Comparison of ENCODE assay signal across 9 cellular contexts in genomic region chr2:156476516-156477206, GRCh38. TPM values are rescaled to one million over a fixed set of nuclear protein-coding genes. Genes with fewer than 3 reads are reported as not detected.
DNase-seq lines count a peak whose midpoint lies in the region; ATAC-seq and TF ChIP-seq lines count a peak whose summit lies in the region.
"Had no signal": no experiment of that assay in that cellular context is flagged by ENCODE, and none has a peak within 500 bp of the region (broad histone marks: within the 10 kb centered on the region; RNA-seq: fewer than 3 reads in every experiment).

No MANE protein-coding gene starts in this region.

- H3K4me3 ChIP-seq in upper lobe of left lung = no peak overlapping the region
- H3K4me3 ChIP-seq: cardiac muscle cell had no signal

- TF ChIP-seq CTCF in upper lobe of left lung (IDR thresholded peaks at IDR 0.05) = no peak

- no peak for TF ChIP-seq POLR2A in upper lobe of left lung (IDR thresholded peaks at IDR 0.05)

- H3K4me1 Mint-ChIP-seq in dendritic cell treated with granulocyte-macrophage colony-stimulating factor and Interleukin-4, amounts not matched to agents 40 ng/mL and 50 ng/mL, for 4 days (ENCODE audit: low read depth) = peaks cover 13% of the 10 kb centered on the region

- WGBS in upper lobe of left lung, 2 donors = 58 to 65% methylated on average over 4 of the region's 4 CpGs

- peak overlapping the region; percentile 20 for H3K27ac Mint-ChIP-seq in dendritic cell treated with granulocyte-macrophage colony-stimulating factor and Interleukin-4, amounts not matched to agents 40 ng/mL and 50 ng/mL, for 4 days

- H3K36me3 ChIP-seq in upper lobe of left lung = no peaks in the 10 kb centered on the region
- H3K36me3 ChIP-seq: cardiac muscle cell had no signal

- H3K9me3 ChIP-seq in upper lobe of left lung = no peaks in the 10 kb centered on the region

- no peaks in the 10 kb centered on the region for H3K27me3 Mint-ChIP-seq in dendritic cell treated with granulocyte-macrophage colony-stimulating factor and Interleukin-4, amounts not matched to agents 40 ng/mL and 50 ng/mL, for 4 days

- H3K9me3 Mint-ChIP-seq in dendritic cell treated with granulocyte-macrophage colony-stimulating factor and Interleukin-4, amounts not matched to agents 40 ng/mL and 50 ng/mL, for 4 days = no peaks in the 10 kb centered on the region

- DNase-seq in EH (ENCODE audit: low read depth) (peak; percentile 84), HT1080 (ENCODE audit: low read depth) (peak; percentile 77), upper lobe of left lung (no peak), SKM-1 treated with dmso at 0.1 percent for 144 hours (lab: John Stamatoyannopoulos, UW; ENCODE audit: unreplicated experiment) (no peak), SIG-M5 treated with dmso at 0.1 percent for 504 hours (lab: John Stamatoyannopoulos, UW; ENCODE audit: unreplicated experiment) (no peak)
- DNase-seq in activated CD8-positive, alpha-beta memory T cell treated with anti-CD3 and anti-CD28 coated beads, Interleukin-2, amount 50 U/mL, for 4 hours = no peak

- H3K36me3 Mint-ChIP-seq in dendritic cell treated with granulocyte-macrophage colony-stimulating factor and Interleukin-4, amounts not matched to agents 40 ng/mL and 50 ng/mL, for 4 days (ENCODE audit: low read depth) = peaks cover 22% of the 10 kb centered on the region

- H3K27ac ChIP-seq in upper lobe of left lung = peak overlapping the region in 3 of 4 donors; percentile 5 to 51 (median 23)
- H3K27ac ChIP-seq: cardiac muscle cell had no signal

- H3K4me1 ChIP-seq in upper lobe of left lung = peaks cover 0 to 14% (median 5%) of the 10 kb centered on the region in 4 donors

- ATAC-seq in GM21528 (IDR thresholded peaks at IDR 0.05; ENCODE audit: low FRiP score, unreplicated experiment) (peak; percentile 71), upper lobe of left lung (ENCODE audit: low FRiP score in 2 of 2) (peak in 1 of 2 donors; percentile 58)

- H3K27me3 ChIP-seq in upper lobe of left lung = no peaks in the 10 kb centered on the region
- H3K27me3 ChIP-seq: cardiac muscle cell had no signal

- no peak for TF ChIP-seq EP300 in upper lobe of left lung (IDR thresholded peaks at IDR 0.05)

- intact Hi-C loops in dendritic cell treated with granulocyte-macrophage colony-stimulating factor and Interleukin-4, amounts not matched to agents 40 ng/mL and 50 ng/mL, for 4 days (cut with micrococcal nuclease) = no loop called here

- H3K4me3 Mint-ChIP-seq in dendritic cell treated with granulocyte-macrophage colony-stimulating factor and Interleukin-4, amounts not matched to agents 40 ng/mL and 50 ng/mL, for 4 days = no peak overlapping the region

RNA-seq across cellular contexts. Expression of gene GPD2, which starts 40.5 kb away (rescaled TPM):
- total RNA-seq in HT1080 (2014; rRNA removed; shearing (Covaris generic)) = 52.4 and 57.2 TPM in 2 replicates
- polyA plus RNA-seq in HT1080 (2015; cell fraction: cytosol; rRNA removed) = 18.5 and 28.6 TPM in 2 replicates
- polyA plus RNA-seq in HT1080 (2015; cell fraction: nucleus; rRNA removed) = 44.3 and 48.2 TPM in 2 replicates
- total RNA-seq in upper lobe of left lung = 100 to 1,000 TPM in 1 of 6 donors, 10 to 100 TPM in 5; 37.6 to 142 (median 44.2) TPM

Comparison
In these comparisons a context has a peak if more than half of its experiments do, and no peak if none do; other contexts are left out.
1. DNase-seq: peak in EH (single experiment) and HT1080 (single experiment); none in upper lobe of left lung (0 of 2), SKM-1 treated with dmso at 0.1 percent for 144 hours (single experiment), activated CD8-positive, alpha-beta memory T cell treated with anti-CD3 and anti-CD28 coated beads, Interleukin-2, amount 50 U/mL, for 4 hours (single experiment) and SIG-M5 treated with dmso at 0.1 percent for 504 hours (single experiment).